ENCODE assay signal across 8 cellular contexts in the genomic region with DNA sequence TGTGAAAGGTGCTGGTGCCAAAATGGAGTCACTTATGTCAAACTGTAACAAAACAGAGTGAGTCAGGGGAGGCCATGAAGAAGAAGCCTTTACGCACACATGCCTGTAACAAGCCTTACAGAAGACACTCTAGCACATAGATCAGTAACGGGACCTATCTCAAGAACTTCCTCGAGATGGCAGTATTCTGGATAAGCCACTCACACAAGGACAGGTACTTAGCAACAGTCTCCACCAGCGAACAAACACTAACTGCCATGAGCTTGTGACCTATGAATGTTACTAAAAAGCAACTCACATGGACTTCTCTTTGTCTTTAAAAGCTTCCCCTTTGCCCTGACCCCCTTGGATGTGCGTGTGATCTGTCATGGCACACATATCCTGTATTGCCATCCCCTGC.
DNase-seq lines count a peak whose midpoint lies in the region; ATAC-seq, FAIRE-seq and TF ChIP-seq lines count a peak whose summit lies in the region.

No MANE protein-coding gene starts in this region.

- no peaks in the 10 kb centered on the region for H3K36me3 Mint-ChIP-seq in CD4-positive, alpha-beta T cell (ENCODE audit: low read depth)

- in situ Hi-C loops in HepG2 (cut with HindIII; ENCODE audit: extremely low pct_ligation_motif_present, low pct_unique_long_range_greater_than_20kb) = no loop called here

- H2AFZ ChIP-seq in HepG2 (ENCODE audit: low read length) = peak overlapping the region; percentile 11

- POLR2A ChIA-PET in HepG2 (lab: Yijun Ruan, JAX) = no interaction called here
- POLR2A ChIA-PET in CD4-positive, alpha-beta T cell (lab: Charles Lee) = no interaction called here

- no TSS peak for BruUV-seq in HepG2 (replicated peaks; lab: Mats Ljungman, UMichigan)

- H3K27me3 ChIP-seq in HepG2 (ENCODE audit: control insufficient read depth in 1 of 2, insufficient read depth in 2 of 2, low read length in 2 of 2) = no peaks in the 10 kb centered on the region
- no peaks in the 10 kb centered on the region for H3K27me3 ChIP-seq in CD4-positive, alpha-beta T cell (ENCODE audit: control insufficient read depth, insufficient read depth, low read length)

- TF ChIP-seq POLR2A in HepG2 (IDR thresholded peaks at IDR 0.05; ENCODE audit: insufficient read depth in 1 of 2, low read depth in 2 of 2, low read length in 2 of 2) = no peak

- H3K4me2 ChIP-seq in HepG2 (ENCODE audit: low read depth, low read length) = peak overlapping the region; percentile 51

- H4K20me1 ChIP-seq in HepG2 (ENCODE audit: insufficient read depth, low read length) = no peaks in the 10 kb centered on the region

- H3K4me3 ChIP-seq in HepG2 (replicated peaks in 1 of 3; ENCODE audit: insufficient read depth in 1 of 3, low read depth in 2 of 3, low read length in 3 of 3) = no peak overlapping the region

- peaks cover 22% of the 10 kb centered on the region for H3K4me1 ChIP-seq in HepG2 (ENCODE audit: insufficient read depth, low read length)

- peaks cover 7% of the 10 kb centered on the region; the same call in 1 of the 2 replicates for H3K9me3 ChIP-seq in HepG2 (ENCODE audit: low read length)
- no peaks in the 10 kb centered on the region for H3K9me3 ChIP-seq in CD4-positive, alpha-beta T cell (ENCODE audit: control insufficient read depth, low read length)

- H3K4me3 Mint-ChIP-seq in CD4-positive, alpha-beta T cell = no peak overlapping the region

- H3K4me1 Mint-ChIP-seq in CD4-positive, alpha-beta T cell (ENCODE audit: low read depth) = no peaks in the 10 kb centered on the region

- peak; percentile 85 for ATAC-seq in HG03469 (IDR thresholded peaks at IDR 0.05; ENCODE audit: unreplicated experiment)
- peak; percentile 99 for ATAC-seq in HepG2
- ATAC-seq in CD4-positive, alpha-beta T cell (ENCODE audit: poor library complexity) = no peak

- TF ChIP-seq CTCF in GM12874 (IDR thresholded peaks at IDR 0.05; ENCODE audit: insufficient read depth, low read depth, low read length) (peak; percentile 29; the same call in 1 of the 2 replicates), HepG2 (CRISPR knock-in tag; IDR thresholded peaks at IDR 0.05) (peak; percentile 61)
- no peak for TF ChIP-seq CTCF in CD4-positive, alpha-beta T cell (IDR thresholded peaks at IDR 0.05)

- no peaks in the 10 kb centered on the region for H3K9me3 Mint-ChIP-seq in CD4-positive, alpha-beta T cell

- H3K27ac ChIP-seq in HepG2 (ENCODE audit: extremely low read length, insufficient read depth, low read length) = no peak overlapping the region
- no peak overlapping the region for H3K27ac ChIP-seq in CD4-positive, alpha-beta T cell (ENCODE audit: low read depth, low read length)

- H3K9ac ChIP-seq in HepG2 (ENCODE audit: insufficient read depth, low read depth, low read length) = no peak overlapping the region

- no peaks in the 10 kb centered on the region for H3K79me2 ChIP-seq in HepG2 (ENCODE audit: insufficient read depth, low read length)

- WGBS in HepG2 (ENCODE audit: low lambda C conversion rate) = 14% methylated on average over 5 of the region's 5 CpGs

- DNase-seq in SW480 (ENCODE audit: low spot score) (peak; percentile 54), HepG2 (ENCODE audit: low spot score) (peak; percentile 60), NCI-H187 (lab: John Stamatoyannopoulos, UW) (no peak)
- no peak for DNase-seq in activated CD4-positive, alpha-beta T cell treated with anti-CD3 and anti-CD28 coated beads, Interleukin-2, amount 50 U/mL, for 1 hour
- no peak for DNase-seq in activated CD4-positive, alpha-beta T cell treated with anti-CD3 and anti-CD28 coated beads for 1 hour
- DNase-seq in CD4-positive, alpha-beta T cell = no peak

- no peaks in the 10 kb centered on the region for H3K27me3 Mint-ChIP-seq in CD4-positive, alpha-beta T cell

- no peaks in the 10 kb centered on the region for H3K36me3 ChIP-seq in HepG2 (replicated peaks in 1 of 2; ENCODE audit: control insufficient read depth in 1 of 2, insufficient read depth in 2 of 2, low read length in 2 of 2)

- TF ChIP-seq EP300 in HepG2 (IDR thresholded peaks at IDR 0.05; ENCODE audit: low read depth in 2 of 2, low read length in 2 of 2) = no peak
- no peak for TF ChIP-seq EP300 in HepG2 (CRISPR knock-in tag; IDR thresholded peaks at IDR 0.05; ENCODE audit: borderline replicate concordance)

- TF ChIP-seq RAD21 in HepG2 (CRISPR knock-in tag; IDR thresholded peaks at IDR 0.05) = no peak

- CTCF ChIA-PET in HepG2 (lab: Yijun Ruan, JAX; ENCODE audit: low intra/inter-chr PET ratio, low total read pairs) = interaction anchor here (0.8 to 1.6 kb wide), 2 partner anchors 72 to 622 kb away, joined by 3 to 6 read pairs; no protein-coding TSS in a partner anchor
- CTCF ChIA-PET in CD4-positive, alpha-beta T cell (lab: Charles Lee) = no interaction called here

- intact Hi-C loops in HepG2 (cut with micrococcal nuclease; ENCODE audit: unreplicated experiment) = loop anchor here (10.0 kb wide), 1 partner anchor 69 kb away; no protein-coding TSS in a partner anchor
- intact Hi-C loops in CD4-positive, alpha-beta T cell (cut with DNase I, micrococcal nuclease) = no loop called here

- peak; percentile 80 for FAIRE-seq in HepG2 (lab: Jason Lieb, UNC)

- no peak overlapping the region for H3K27ac Mint-ChIP-seq in CD4-positive, alpha-beta T cell

TF ChIP-seq in HepG2, 621 proteins besides CTCF, POLR2A, EP300 and RAD21:
- TF ChIP-seq SMC3 (IDR thresholded peaks at IDR 0.05; ENCODE audit: low read length) (0 out of 2 replicates have a peak, but pooled peaks have one; percentile 8), NR2F1 (CRISPR knock-in tag; IDR thresholded peaks at IDR 0.05) (no peak), RFX1 (IDR thresholded peaks at IDR 0.05) (peak; percentile 14; the same call in 1 of the 2 replicates), FOXM1 (CRISPR knock-in tag; IDR thresholded peaks at IDR 0.05) (no peak), RBM22 (optimal IDR thresholded peaks at IDR 0.05; ENCODE audit: low read length) (no peak), STAG1 (CRISPR knock-in tag; IDR thresholded peaks at IDR 0.05) (peak; percentile 37), CENPX (CRISPR knock-in tag; IDR thresholded peaks at IDR 0.05) (no peak), XRCC5 (optimal IDR thresholded peaks at IDR 0.05; ENCODE audit: low read length) (peak; percentile 43), NCOA1 (CRISPR knock-in tag; IDR thresholded peaks at IDR 0.05) (no peak)
- TF ChIP-seq, protein P1, sequence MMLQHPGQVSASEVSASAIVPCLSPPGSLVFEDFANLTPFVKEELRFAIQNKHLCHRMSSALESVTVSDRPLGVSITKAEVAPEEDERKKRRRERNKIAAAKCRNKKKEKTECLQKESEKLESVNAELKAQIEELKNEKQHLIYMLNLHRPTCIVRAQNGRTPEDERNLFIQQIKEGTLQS (CRISPR knock-in tag; IDR thresholded peaks at IDR 0.05) = no peak
- TF ChIP-seq, protein P2, sequence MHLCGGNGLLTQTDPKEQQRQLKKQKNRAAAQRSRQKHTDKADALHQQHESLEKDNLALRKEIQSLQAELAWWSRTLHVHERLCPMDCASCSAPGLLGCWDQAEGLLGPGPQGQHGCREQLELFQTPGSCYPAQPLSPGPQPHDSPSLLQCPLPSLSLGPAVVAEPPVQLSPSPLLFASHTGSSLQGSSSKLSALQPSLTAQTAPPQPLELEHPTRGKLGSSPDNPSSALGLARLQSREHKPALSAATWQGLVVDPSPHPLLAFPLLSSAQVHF (CRISPR knock-in tag; IDR thresholded peaks at IDR 0.05) = no peak
- TF ChIP-seq, protein P3, sequence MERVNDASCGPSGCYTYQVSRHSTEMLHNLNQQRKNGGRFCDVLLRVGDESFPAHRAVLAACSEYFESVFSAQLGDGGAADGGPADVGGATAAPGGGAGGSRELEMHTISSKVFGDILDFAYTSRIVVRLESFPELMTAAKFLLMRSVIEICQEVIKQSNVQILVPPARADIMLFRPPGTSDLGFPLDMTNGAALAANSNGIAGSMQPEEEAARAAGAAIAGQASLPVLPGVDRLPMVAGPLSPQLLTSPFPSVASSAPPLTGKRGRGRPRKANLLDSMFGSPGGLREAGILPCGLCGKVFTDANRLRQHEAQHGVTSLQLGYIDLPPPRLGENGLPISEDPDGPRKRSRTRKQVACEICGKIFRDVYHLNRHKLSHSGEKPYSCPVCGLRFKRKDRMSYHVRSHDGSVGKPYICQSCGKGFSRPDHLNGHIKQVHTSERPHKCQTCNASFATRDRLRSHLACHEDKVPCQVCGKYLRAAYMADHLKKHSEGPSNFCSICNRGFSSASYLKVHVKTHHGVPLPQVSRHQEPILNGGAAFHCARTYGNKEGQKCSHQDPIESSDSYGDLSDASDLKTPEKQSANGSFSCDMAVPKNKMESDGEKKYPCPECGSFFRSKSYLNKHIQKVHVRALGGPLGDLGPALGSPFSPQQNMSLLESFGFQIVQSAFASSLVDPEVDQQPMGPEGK (CRISPR knock-in tag; IDR thresholded peaks at IDR 0.05) = no peak

Comparison
In these comparisons a context has a peak if more than half of its experiments do, and no peak if none do; other contexts are left out.
1. DNase-seq: peak in SW480 (single experiment) and HepG2 (single experiment); none in activated CD4-positive, alpha-beta T cell treated with anti-CD3 and anti-CD28 coated beads, Interleukin-2, amount 50 U/mL, for 1 hour (single experiment), activated CD4-positive, alpha-beta T cell treated with anti-CD3 and anti-CD28 coated beads for 1 hour (single experiment), CD4-positive, alpha-beta T cell (0 of 10) and NCI-H187 (0 of 2).